37 cellular contexts compared by ENCODE assay signal in the genomic region with DNA sequence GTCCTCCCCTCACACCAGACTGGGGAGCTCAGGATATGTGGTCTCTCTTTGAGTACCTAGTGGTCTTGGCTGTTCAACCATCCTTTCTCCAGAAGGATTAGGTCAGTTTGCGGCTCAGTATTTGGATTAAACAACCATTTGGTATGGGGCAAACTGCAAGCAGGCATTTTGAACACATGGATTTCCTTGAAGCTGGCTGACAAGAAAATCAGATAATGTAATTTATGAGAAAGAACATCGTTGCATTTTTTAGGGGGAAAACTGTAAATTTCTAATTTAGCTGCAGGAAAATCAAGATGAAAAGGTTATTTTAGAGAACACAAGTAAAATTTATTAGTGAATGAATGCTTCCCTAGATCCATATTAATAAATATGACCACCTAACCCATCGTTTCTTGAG. TPM values are rescaled to one million over a fixed set of nuclear protein-coding genes. Genes with fewer than 3 reads are reported as not detected.
"Had no signal": no experiment of that assay in that cellular context is flagged by ENCODE, and none has a peak within 500 bp of the region (broad histone marks: within the 10 kb centered on the region; RNA-seq: fewer than 3 reads in every experiment).

No MANE protein-coding gene starts in this region.

- H2AFZ ChIP-seq: neural progenitor cell had no signal

- FAIRE-seq: islet of Langerhans had no signal

- H3K4me3 Mint-ChIP-seq: dendritic cell treated with granulocyte-macrophage colony-stimulating factor and Interleukin-4, amounts not matched to agents 40 ng/mL and 50 ng/mL, for 4 days; endodermal cell; naive thymus-derived CD4-positive, alpha-beta T cell; nephron; neural progenitor cell; stimulated activated memory B cell treated with anti-CD40 and anti-IgM and Interleukin-4, amounts not matched to agents 10 μg/mL and 1 μg/mL and 100 μg/mL, for 72 hours; type B pancreatic cell had no signal

- H3K27ac Mint-ChIP-seq: dendritic cell treated with granulocyte-macrophage colony-stimulating factor and Interleukin-4, amounts not matched to agents 40 ng/mL and 50 ng/mL, for 4 days; endodermal cell; naive thymus-derived CD4-positive, alpha-beta T cell; nephron; stimulated activated memory B cell treated with anti-CD40 and anti-IgM and Interleukin-4, amounts not matched to agents 10 μg/mL and 1 μg/mL and 100 μg/mL, for 72 hours; type B pancreatic cell had no signal

- H3K4me1 Mint-ChIP-seq: endodermal cell; nephron; neural progenitor cell; stimulated activated memory B cell treated with anti-CD40 and anti-IgM and Interleukin-4, amounts not matched to agents 10 μg/mL and 1 μg/mL and 100 μg/mL, for 72 hours had no signal

- H3K4me1 ChIP-seq: colonic mucosa, gastroesophageal sphincter, heart right ventricle, left lung, neural progenitor cell, psoas muscle, sigmoid colon, spleen, testis, tibial artery had no signal

- H3K9ac ChIP-seq: neural progenitor cell had no signal

- H3K27me3 ChIP-seq: colonic mucosa, neural progenitor cell, sigmoid colon, testis had no signal

- H3K9me3 Mint-ChIP-seq: dendritic cell treated with granulocyte-macrophage colony-stimulating factor and Interleukin-4, amounts not matched to agents 40 ng/mL and 50 ng/mL, for 4 days; endodermal cell; naive thymus-derived CD4-positive, alpha-beta T cell; nephron; neural progenitor cell; stimulated activated memory B cell treated with anti-CD40 and anti-IgM and Interleukin-4, amounts not matched to agents 10 μg/mL and 1 μg/mL and 100 μg/mL, for 72 hours; type B pancreatic cell had no signal

- H3K4me3 ChIP-seq: colonic mucosa, gastroesophageal sphincter, heart right ventricle, left lung, neural progenitor cell, psoas muscle, sigmoid colon, spleen, testis, tibial artery had no signal

- DNase-seq: colonic mucosa; effector CD8-positive, alpha-beta T cell; endodermal cell; foreskin fibroblast; heart right ventricle; hippocampal formation; left cardiac atrium; left lung; mesendoderm; midbrain; naive thymus-derived CD4-positive, alpha-beta T cell; psoas muscle; right cardiac atrium; sigmoid colon; spleen; stimulated activated CD4-positive, alpha-beta T cell treated with anti-CD3 and anti-CD28 coated beads, Interleukin-4, amount 100 ng/mL, for 4 hours; stimulated activated naive CD8-positive, alpha-beta T cell treated with anti-CD3 and anti-CD28 coated beads, Interleukin-15, Interleukin-2, amounts not matched to agents 100 U/mL and 50 U/mL, for 24 hours; substantia nigra; testis; tibial artery had no signal

- H3K27ac ChIP-seq: colonic mucosa, epithelial cell of prostate, gastroesophageal sphincter, heart right ventricle, left lung, neural progenitor cell, psoas muscle, sigmoid colon, spleen, testis, tibial artery had no signal

- H3K9me3 ChIP-seq: colonic mucosa, gastroesophageal sphincter, heart right ventricle, left lung, psoas muscle, sigmoid colon, spleen, testis, tibial artery had no signal

- H3K4me2 ChIP-seq: neural progenitor cell had no signal

- ATAC-seq: esophagus mucosa; gastroesophageal sphincter; heart right ventricle; left cardiac atrium; left lung; naive thymus-derived CD4-positive, alpha-beta T cell; psoas muscle; right cardiac atrium; stimulated activated memory B cell treated with anti-CD40 and anti-IgM and Interleukin-4, amounts not matched to agents 10 μg/mL and 1 μg/mL and 100 μg/mL, for 72 hours; stimulated activated naive CD8-positive, alpha-beta T cell treated with anti-CD3 and anti-CD28 coated beads, Interleukin-15, Interleukin-2, amounts not matched to agents 100 U/mL and 50 U/mL, for 24 hours had no signal

- H3K36me3 ChIP-seq: colonic mucosa, gastroesophageal sphincter, heart right ventricle, left lung, neural progenitor cell, sigmoid colon, spleen, tibial artery had no signal

- H3K36me3 Mint-ChIP-seq: naive thymus-derived CD4-positive, alpha-beta T cell; neural progenitor cell; stimulated activated memory B cell treated with anti-CD40 and anti-IgM and Interleukin-4, amounts not matched to agents 10 μg/mL and 1 μg/mL and 100 μg/mL, for 72 hours; type B pancreatic cell had no signal

RNA-seq across cellular contexts. Expression of gene DPPA5, which starts 25.3 kb away (rescaled TPM):
- total RNA-seq: colonic mucosa; endodermal cell; esophagus mucosa; gastroesophageal sphincter; heart right ventricle; kidney epithelial cell; left cardiac atrium; left lung; lower leg skin; lung microvascular endothelial cell; mucosa of gallbladder; naive thymus-derived CD4-positive, alpha-beta T cell; osteoblast; psoas muscle; renal cortical epithelial cell; right cardiac atrium; sigmoid colon; skeletal muscle tissue; spleen; urinary bladder had no signal
- polyA plus RNA-seq: heart right ventricle; naive thymus-derived CD4-positive, alpha-beta T cell; psoas muscle; right cardiac atrium; sigmoid colon; spleen; urinary bladder had no signal

RNA-seq across cellular contexts. Expression of gene KHDC3L, which starts 33.7 kb away (rescaled TPM):
- total RNA-seq: colonic mucosa; endodermal cell; esophagus mucosa; gastroesophageal sphincter; heart right ventricle; kidney epithelial cell; left cardiac atrium; left lung; lower leg skin; lung microvascular endothelial cell; mucosa of gallbladder; naive thymus-derived CD4-positive, alpha-beta T cell; osteoblast; psoas muscle; renal cortical epithelial cell; right cardiac atrium; sigmoid colon; skeletal muscle tissue; spleen; urinary bladder had no signal
- polyA plus RNA-seq: heart right ventricle; naive thymus-derived CD4-positive, alpha-beta T cell; psoas muscle; right cardiac atrium; sigmoid colon; spleen; urinary bladder had no signal

RNA-seq across cellular contexts. Expression of gene OOEP, which starts 40.9 kb away (rescaled TPM):
- total RNA-seq: colonic mucosa, endodermal cell, gastroesophageal sphincter, heart right ventricle, psoas muscle, renal cortical epithelial cell, sigmoid colon, skeletal muscle tissue, urinary bladder had no signal
- polyA plus RNA-seq: naive thymus-derived CD4-positive, alpha-beta T cell; right cardiac atrium had no signal
